ENCODE assay signal across 13 cellular contexts in the genomic region with DNA sequence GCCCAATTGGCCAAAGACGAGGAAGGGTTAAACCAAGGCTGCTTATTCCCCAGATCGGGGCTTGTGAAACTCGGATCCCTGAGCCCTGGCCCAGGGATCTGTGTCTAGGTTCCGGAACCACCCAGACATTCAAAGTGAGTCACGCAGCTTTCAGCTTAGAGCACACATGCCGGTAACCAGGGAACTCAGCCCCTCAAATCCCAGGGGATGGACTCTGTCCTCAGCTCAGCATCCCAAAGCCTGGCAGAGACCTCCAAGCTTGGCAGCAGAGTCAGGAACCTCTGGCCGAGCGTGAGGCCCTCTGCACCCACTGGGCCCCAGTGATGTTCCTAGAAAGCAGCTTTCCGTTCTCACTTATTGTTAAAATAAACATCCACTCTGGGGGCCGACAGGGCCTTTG. TPM values are rescaled to one million over a fixed set of nuclear protein-coding genes. Genes with fewer than 3 reads are reported as not detected.
DNase-seq lines count a peak whose midpoint lies in the region; TF ChIP-seq lines count a peak whose summit lies in the region.
"Had no signal": no experiment of that assay in that cellular context is flagged by ENCODE, and none has a peak within 500 bp of the region (broad histone marks: within the 10 kb centered on the region; RNA-seq: fewer than 3 reads in every experiment).

No MANE protein-coding gene starts in this region.

- DNase-seq in GM04503 (ENCODE audit: low read depth) (peak; percentile 11), astrocyte of the hippocampus (ENCODE audit: low read depth, low spot score) (peak; percentile 16), NCI-H774 (lab: John Stamatoyannopoulos, UW) (no peak), dorsolateral prefrontal cortex (no peak)
- DNase-seq in activated CD4-positive, alpha-beta T cell treated with anti-CD3 and anti-CD28 coated beads, Interleukin-2, amount 10 ng/mL, durations not matched to agents 7 days and 5 days = no peak
- DNase-seq: activated CD8-positive, alpha-beta memory T cell treated with anti-CD3 and anti-CD28 coated beads, Interleukin-2, amount 50 U/mL, for 48 hours; NCI-H2029; NCI-H510A; stimulated activated naive CD8-positive, alpha-beta T cell treated with anti-CD3 and anti-CD28 coated beads, Interleukin-15, amount 100 ng/mL, for 72 hours had no signal

- H3K36me3 Mint-ChIP-seq in activated CD4-positive, alpha-beta T cell treated with anti-CD3 and anti-CD28 coated beads, Interleukin-2, amount 10 ng/mL, durations not matched to agents 7 days and 5 days (ENCODE audit: low read depth) = no peaks in the 10 kb centered on the region

- H3K4me3 ChIP-seq in mucosa of rectum (ENCODE audit: low read length in 2 of 2) (no peak overlapping the region), subcutaneous abdominal adipose tissue (ENCODE audit: low read depth in 1 of 5, low read length in 5 of 5) (no peak overlapping the region), dorsolateral prefrontal cortex (no peak overlapping the region)
- H3K4me3 ChIP-seq: body of pancreas, ovary had no signal

- POLR2A ChIA-PET in activated CD4-positive, alpha-beta T cell treated with anti-CD3 and anti-CD28 coated beads, Interleukin-2, amount 10 ng/mL, durations not matched to agents 7 days and 5 days (lab: Charles Lee) = no interaction called here

- H3K9me3 ChIP-seq in mucosa of rectum (ENCODE audit: control insufficient read depth in 2 of 2, low read length in 2 of 2) (no peaks in the 10 kb centered on the region), subcutaneous abdominal adipose tissue (ENCODE audit: control insufficient read depth in 5 of 5, low read length in 5 of 5) (no peaks in the 10 kb centered on the region)
- H3K9me3 ChIP-seq: body of pancreas, ovary had no signal

- H3K4me1 ChIP-seq in mucosa of rectum (ENCODE audit: control insufficient read depth in 2 of 2, insufficient read depth in 2 of 2, low read length in 2 of 2) (peaks cover 10 to 11% of the 10 kb centered on the region in 2 donors), subcutaneous abdominal adipose tissue (ENCODE audit: control insufficient read depth in 5 of 5, insufficient read depth in 5 of 5, low read length in 5 of 5) (peaks cover 4 to 49% (median 39%) of the 10 kb centered on the region in 5 donors)

- TF ChIP-seq CTCF in dorsolateral prefrontal cortex (IDR thresholded peaks at IDR 0.05 in 54 of 56, conservative IDR thresholded peaks at IDR 0.05 in 2 of 56; ENCODE audit: low read depth in 1 of 56, partially characterized antibody in 56 of 56) = no peak

- H3K9me3 Mint-ChIP-seq in activated CD4-positive, alpha-beta T cell treated with anti-CD3 and anti-CD28 coated beads, Interleukin-2, amount 10 ng/mL, durations not matched to agents 7 days and 5 days = no peaks in the 10 kb centered on the region
- H3K9me3 Mint-ChIP-seq: stimulated activated naive CD8-positive, alpha-beta T cell treated with anti-CD3 and anti-CD28 coated beads, Interleukin-15, amount 100 ng/mL, for 72 hours had no signal

- H3K9ac ChIP-seq in mucosa of rectum (ENCODE audit: low read depth in 1 of 2, low read length in 2 of 2) (no peak overlapping the region), subcutaneous abdominal adipose tissue (ENCODE audit: low read length in 5 of 5) (peak overlapping the region in 1 of 5 donors; percentile 58)

- H3K27ac Mint-ChIP-seq in activated CD4-positive, alpha-beta T cell treated with anti-CD3 and anti-CD28 coated beads, Interleukin-2, amount 10 ng/mL, durations not matched to agents 7 days and 5 days = no peak overlapping the region

- peak overlapping the region; percentile 43 to 49 for H3K27ac ChIP-seq in mucosa of rectum (ENCODE audit: low read depth in 2 of 2, low read length in 2 of 2)
- peak overlapping the region; percentile 54 for H3K27ac ChIP-seq in subcutaneous abdominal adipose tissue (ENCODE audit: low read depth, low read length)
- peak overlapping the region in 2 of 59 donors; percentile 15 to 31 for H3K27ac ChIP-seq in dorsolateral prefrontal cortex
- H3K27ac ChIP-seq: ovary had no signal

- no peaks in the 10 kb centered on the region for H3K27me3 ChIP-seq in mucosa of rectum (ENCODE audit: control insufficient read depth in 2 of 2, insufficient read depth in 2 of 2, low read length in 2 of 2)
- no peaks in the 10 kb centered on the region for H3K27me3 ChIP-seq in subcutaneous abdominal adipose tissue (ENCODE audit: control insufficient read depth in 5 of 5, insufficient read depth in 4 of 5, low read length in 5 of 5)
- H3K27me3 ChIP-seq in dorsolateral prefrontal cortex = no peaks in the 10 kb centered on the region
- H3K27me3 ChIP-seq: body of pancreas, ovary had no signal

- no peaks in the 10 kb centered on the region for H3K27me3 Mint-ChIP-seq in activated CD4-positive, alpha-beta T cell treated with anti-CD3 and anti-CD28 coated beads, Interleukin-2, amount 10 ng/mL, durations not matched to agents 7 days and 5 days
- H3K27me3 Mint-ChIP-seq: stimulated activated naive CD8-positive, alpha-beta T cell treated with anti-CD3 and anti-CD28 coated beads, Interleukin-15, amount 100 ng/mL, for 72 hours had no signal

- H3K4me1 Mint-ChIP-seq in activated CD4-positive, alpha-beta T cell treated with anti-CD3 and anti-CD28 coated beads, Interleukin-2, amount 10 ng/mL, durations not matched to agents 7 days and 5 days = peaks cover 10% of the 10 kb centered on the region

- CTCF ChIA-PET in activated CD4-positive, alpha-beta T cell treated with anti-CD3 and anti-CD28 coated beads, Interleukin-2, amount 10 ng/mL, durations not matched to agents 7 days and 5 days (lab: Charles Lee) = no interaction called here

- H3K36me3 ChIP-seq in mucosa of rectum (ENCODE audit: control insufficient read depth in 2 of 2, insufficient read depth in 2 of 2, low read length in 2 of 2) = peaks cover 0 to 2% of the 10 kb centered on the region in 2 donors
- peaks cover 0 to 41% (median 19%) of the 10 kb centered on the region in 5 donors for H3K36me3 ChIP-seq in subcutaneous abdominal adipose tissue (ENCODE audit: control insufficient read depth in 5 of 5, insufficient read depth in 5 of 5, low read length in 5 of 5)
- H3K36me3 ChIP-seq: ovary had no signal

- intact Hi-C loops in dorsolateral prefrontal cortex (cut with DNase I) = loop anchor here in 1 of 2 donors (5.0 kb wide), 1 partner anchor 62 kb away; the partner anchor contains the start of gene ARRDC1

- no peak overlapping the region for H3K4me3 Mint-ChIP-seq in activated CD4-positive, alpha-beta T cell treated with anti-CD3 and anti-CD28 coated beads, Interleukin-2, amount 10 ng/mL, durations not matched to agents 7 days and 5 days
- H3K4me3 Mint-ChIP-seq: stimulated activated naive CD8-positive, alpha-beta T cell treated with anti-CD3 and anti-CD28 coated beads, Interleukin-15, amount 100 ng/mL, for 72 hours had no signal

RNA-seq across cellular contexts. Expression of gene PNPLA7, which starts 5.1 kb away (rescaled TPM):
- 1 to 10 TPM; 3.8 to 4.4 TPM for total RNA-seq in activated CD4-positive, alpha-beta T cell treated with anti-CD3 and anti-CD28 coated beads, Interleukin-2, amount 10 ng/mL, durations not matched to agents 7 days and 5 days
- total RNA-seq in dorsolateral prefrontal cortex = 10 to 100 TPM; 13.3 to 53.7 (median 30.5) TPM

RNA-seq across cellular contexts. Expression of gene MRPL41, which starts 6.6 kb away (rescaled TPM):
- 10 to 100 TPM; 30.2 to 37.1 TPM for total RNA-seq in activated CD4-positive, alpha-beta T cell treated with anti-CD3 and anti-CD28 coated beads, Interleukin-2, amount 10 ng/mL, durations not matched to agents 7 days and 5 days
- total RNA-seq in dorsolateral prefrontal cortex = 100 to 1,000 TPM in 88 of 120 experiments, 10 to 100 TPM in 32; 66.9 to 190 (median 109) TPM

RNA-seq across cellular contexts. Expression of gene DPH7, which starts 33.6 kb away (rescaled TPM):
- 10 to 100 TPM; 31.1 to 34.4 TPM for total RNA-seq in activated CD4-positive, alpha-beta T cell treated with anti-CD3 and anti-CD28 coated beads, Interleukin-2, amount 10 ng/mL, durations not matched to agents 7 days and 5 days
- total RNA-seq in dorsolateral prefrontal cortex = 10 to 100 TPM; 29.0 to 72.8 (median 45.7) TPM

RNA-seq across cellular contexts. Expression of gene ZMYND19, which starts 45.2 kb away (rescaled TPM):
- 10 to 100 TPM; 24.7 to 26.5 TPM for total RNA-seq in activated CD4-positive, alpha-beta T cell treated with anti-CD3 and anti-CD28 coated beads, Interleukin-2, amount 10 ng/mL, durations not matched to agents 7 days and 5 days
- 10 to 100 TPM; 13.5 to 30.5 (median 23.8) TPM for total RNA-seq in dorsolateral prefrontal cortex

Comparison
In these comparisons a context has a peak if more than half of its experiments do, and no peak if none do; other contexts are left out.
1. DNase-seq: peak in GM04503 (single experiment) and astrocyte of the hippocampus (single experiment); none in activated CD4-positive, alpha-beta T cell treated with anti-CD3 and anti-CD28 coated beads, Interleukin-2, amount 10 ng/mL, durations not matched to agents 7 days and 5 days (single experiment), NCI-H774 (single experiment) and dorsolateral prefrontal cortex (0 of 10).